In genomic region chr10:77586719-77587423, GRCh38 we compare ENCODE assay signal across 1 cellular context.
TF ChIP-seq lines count a peak whose summit lies in the region.

No MANE protein-coding gene starts in this region.

TF ChIP-seq in K562, 482 proteins besides CTCF, POLR2A, EP300 and RAD21 (continued from another document):
- TF ChIP-seq BRD9 (IDR thresholded peaks at IDR 0.05; ENCODE audit: low read depth, partially characterized antibody) = no peak
- TF ChIP-seq CEBPB (tag; IDR thresholded peaks at IDR 0.05) = peak; percentile 84
- TF ChIP-seq THAP7 (CRISPR knock-in tag; IDR thresholded peaks at IDR 0.05) = no peak
- peak; percentile 67 for TF ChIP-seq USF2 (CRISPR knock-in tag; IDR thresholded peaks at IDR 0.05)
- TF ChIP-seq GABPB2 (CRISPR knock-in tag; conservative IDR thresholded peaks at IDR 0.05) = no peak
- no peak for TF ChIP-seq BRF1 (IDR thresholded peaks at IDR 0.05; ENCODE audit: borderline replicate concordance, extremely low read depth, insufficient read length)
- peak; percentile 58; the same call in 1 of the 2 replicates for TF ChIP-seq ATF3 (IDR thresholded peaks at IDR 0.05)
- no peak for TF ChIP-seq ATF3 (CRISPR knock-in tag; conservative IDR thresholded peaks at IDR 0.05)
- TF ChIP-seq ATF4 (CRISPR knock-in tag; IDR thresholded peaks at IDR 0.05) = 0 out of 2 replicates have a peak, but pooled peaks have one; percentile 46
- peak; percentile 56; the same call in 1 of the 2 replicates for TF ChIP-seq CEBPG (CRISPR knock-in tag; IDR thresholded peaks at IDR 0.05)
- peak; percentile 67 to 88 for TF ChIP-seq CEBPG (tag; conservative IDR thresholded peaks at IDR 0.05 in 1 of 2, IDR thresholded peaks at IDR 0.05 in 1 of 2)
- peak in 1 of 2 experiments; percentile 74; a peak in 2 of 4 replicates for TF ChIP-seq FOXA3 (CRISPR knock-in tag; conservative IDR thresholded peaks at IDR 0.05 in 1 of 2, IDR thresholded peaks at IDR 0.05 in 1 of 2)
- TF ChIP-seq DMBX1 (CRISPR knock-in tag; IDR thresholded peaks at IDR 0.05; ENCODE audit: borderline replicate concordance) = 0 out of 2 replicates have a peak, but pooled peaks have one; percentile 23
- TF ChIP-seq SMAD4 (CRISPR knock-in tag; conservative IDR thresholded peaks at IDR 0.05) = 0 out of 2 replicates have a peak, but pooled peaks have one; percentile 10
TF ChIP-seq in K562: peak in this region for 10.
